Comparison of ENCODE assay signal across 8 cellular contexts in the genomic region with DNA sequence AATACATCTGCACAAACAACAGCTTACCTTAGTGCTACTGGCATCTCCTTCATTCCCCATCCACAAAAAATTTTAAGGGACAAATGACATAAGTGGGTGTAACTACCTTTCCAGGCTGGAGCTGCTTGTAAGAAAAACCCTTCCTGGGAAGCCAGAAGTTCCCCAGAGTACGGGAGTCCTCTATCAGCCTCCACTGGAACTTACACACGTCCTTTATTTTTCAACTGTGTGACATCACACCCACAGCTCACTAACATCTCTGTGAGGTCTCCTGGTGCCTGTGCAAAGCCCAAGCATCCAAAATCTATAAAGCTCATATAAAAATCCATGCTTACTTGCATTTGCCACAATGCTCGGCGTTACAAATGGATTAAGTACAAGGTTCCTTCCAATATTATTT. TPM values are rescaled to one million over a fixed set of nuclear protein-coding genes. Genes with fewer than 3 reads are reported as not detected.
A peak's percentile ranks its signal among the peaks of the same experiment; 100 is the strongest.
DNase-seq lines count a peak whose midpoint lies in the region; TF ChIP-seq lines count a peak whose summit lies in the region.

No MANE protein-coding gene starts in this region.

- peaks cover 7% of the 10 kb centered on the region for H3K27me3 Mint-ChIP-seq in nephron (ENCODE audit: low read depth)

- H4K20me1 ChIP-seq in BLaER1 treated with 17β-estradiol and CSF1 and Interleukin-3, amounts not matched to agents 10 nM and 100 nM: peaks cover 0 to 19% (median 0%) of the 10 kb centered on the region in 11 experiments; a peak in 3 of 22 replicates
- peaks cover 30% of the 10 kb centered on the region for H4K20me1 ChIP-seq in KMS-11 (ENCODE audit: insufficient read depth)

- H3K79me2 ChIP-seq in KMS-11 (ENCODE audit: insufficient read depth, low read depth): peaks cover 100% of the 10 kb centered on the region

- H3K27me3 ChIP-seq in BLaER1 treated with 17β-estradiol and CSF1 and Interleukin-3, amounts not matched to agents 10 nM and 100 nM: no peaks in the 10 kb centered on the region
- no peaks in the 10 kb centered on the region for H3K27me3 ChIP-seq in KMS-11 (ENCODE audit: insufficient read depth, low read depth)
- H3K27me3 ChIP-seq in breast epithelium: no peaks in the 10 kb centered on the region

- peak overlapping the region; percentile 24 to 73 (median 67); a peak in 21 of 22 replicates for H3K9ac ChIP-seq in BLaER1 treated with 17β-estradiol and CSF1 and Interleukin-3, amounts not matched to agents 10 nM and 100 nM
- H3K9ac ChIP-seq in KMS-11: no peak overlapping the region

- H3K36me3 Mint-ChIP-seq in nephron (ENCODE audit: low read depth): no peaks in the 10 kb centered on the region

- intact Hi-C loops in breast epithelium (cut with DNase I; ENCODE audit: low total_unique reads): no loop called here

- no peaks in the 10 kb centered on the region; a peak in 2 of 22 replicates for H3K9me3 ChIP-seq in BLaER1 treated with 17β-estradiol and CSF1 and Interleukin-3, amounts not matched to agents 10 nM and 100 nM (replicated peaks in 1 of 11)
- H3K9me3 ChIP-seq in breast epithelium: no peaks in the 10 kb centered on the region

- peaks cover 40% of the 10 kb centered on the region for H3K4me1 Mint-ChIP-seq in nephron

- H3K4me3 ChIP-seq in BLaER1 treated with 17β-estradiol and CSF1 and Interleukin-3, amounts not matched to agents 10 nM and 100 nM: peak overlapping the region in 7 of 10 experiments; percentile 1 to 44 (median 10); a peak in 8 of 20 replicates
- H3K4me3 ChIP-seq in KMS-11 (IDR thresholded peaks at IDR 0.05; ENCODE audit: insufficient read depth, low read depth, low read length) (no peak overlapping the region), breast epithelium (no peak overlapping the region)

- peaks cover 0 to 17% (median 0%) of the 10 kb centered on the region in 11 experiments; a peak in 3 of 22 replicates for H3K36me3 ChIP-seq in BLaER1 treated with 17β-estradiol and CSF1 and Interleukin-3, amounts not matched to agents 10 nM and 100 nM
- H3K36me3 ChIP-seq in KMS-11 (ENCODE audit: insufficient read depth) (no peaks in the 10 kb centered on the region), breast epithelium (no peaks in the 10 kb centered on the region)

- peaks cover 72 to 100% (median 100%) of the 10 kb centered on the region in 10 experiments for H3K4me1 ChIP-seq in BLaER1 treated with 17β-estradiol and CSF1 and Interleukin-3, amounts not matched to agents 10 nM and 100 nM
- H3K4me1 ChIP-seq in KMS-11 (ENCODE audit: low read depth, poor library complexity, severe bottlenecking) (peaks cover 86% of the 10 kb centered on the region), breast epithelium (peaks cover 0 to 12% of the 10 kb centered on the region in 2 donors)

- peak overlapping the region in 1 of 3 experiments; percentile 7 for H3K4me3 Mint-ChIP-seq in nephron

- H3K27ac Mint-ChIP-seq in nephron: peak overlapping the region; percentile 48 to 82 (median 50)

- DNase-seq in breast epithelium (ENCODE audit: low spot score in 2 of 2): no peak
- no peak for DNase-seq in kidney tubule cell (ENCODE audit: low spot score)
- DNase-seq in NCI-H2029 (lab: John Stamatoyannopoulos, UW): no peak
- no peak for DNase-seq in activated CD8-positive, alpha-beta memory T cell treated with anti-CD3 and anti-CD28 coated beads, Interleukin-2, amount 50 U/mL, for 4 hours
- no peak for DNase-seq in GM03348 (ENCODE audit: low spot score)

- H3K4me2 ChIP-seq in BLaER1 treated with 17β-estradiol and CSF1 and Interleukin-3, amounts not matched to agents 10 nM and 100 nM: peak overlapping the region; percentile 69 to 96 (median 88)
- H3K4me2 ChIP-seq in KMS-11: peak overlapping the region; percentile 33; the same call in 1 of the 2 replicates

- H3K27ac ChIP-seq in BLaER1 treated with 17β-estradiol and CSF1 and Interleukin-3, amounts not matched to agents 10 nM and 100 nM: peak overlapping the region in 10 of 11 experiments; percentile 52 to 87 (median 78); a peak in 20 of 22 replicates
- H3K27ac ChIP-seq in KMS-11 (no peak overlapping the region), breast epithelium (peak overlapping the region; percentile 35 to 66)

- no peak for TF ChIP-seq POLR2A in breast epithelium (IDR thresholded peaks at IDR 0.05)

- H3K9me3 Mint-ChIP-seq in nephron: no peaks in the 10 kb centered on the region

- no peak overlapping the region for H2AFZ ChIP-seq in KMS-11 (ENCODE audit: low read depth)

- no peak for TF ChIP-seq CTCF in KMS-11 (conservative IDR thresholded peaks at IDR 0.05; ENCODE audit: low read depth, low read length)
- TF ChIP-seq CTCF in breast epithelium (IDR thresholded peaks at IDR 0.05): no peak
- TF ChIP-seq CTCF in nephron (IDR thresholded peaks at IDR 0.05; ENCODE audit: unreplicated experiment in 3 of 3): no peak

RNA-seq across cellular contexts. Expression of gene LRIG1, which starts 27.6 kb away (rescaled TPM):
- 100 to 1,000 TPM in 2 of 3 donors, 10 to 100 TPM in 1; 66.1 to 227 (median 131) TPM for total RNA-seq in breast epithelium

Comparison
In these comparisons a context has a peak if more than half of its experiments do, and no peak if none do; other contexts are left out.
1. H3K4me3 ChIP-seq: peak in BLaER1 treated with 17β-estradiol and CSF1 and Interleukin-3, amounts not matched to agents 10 nM and 100 nM (7 of 10); none in KMS-11 (single experiment) and breast epithelium (0 of 3).